ENCODE assay signal across 8 cellular contexts in the genomic region with DNA sequence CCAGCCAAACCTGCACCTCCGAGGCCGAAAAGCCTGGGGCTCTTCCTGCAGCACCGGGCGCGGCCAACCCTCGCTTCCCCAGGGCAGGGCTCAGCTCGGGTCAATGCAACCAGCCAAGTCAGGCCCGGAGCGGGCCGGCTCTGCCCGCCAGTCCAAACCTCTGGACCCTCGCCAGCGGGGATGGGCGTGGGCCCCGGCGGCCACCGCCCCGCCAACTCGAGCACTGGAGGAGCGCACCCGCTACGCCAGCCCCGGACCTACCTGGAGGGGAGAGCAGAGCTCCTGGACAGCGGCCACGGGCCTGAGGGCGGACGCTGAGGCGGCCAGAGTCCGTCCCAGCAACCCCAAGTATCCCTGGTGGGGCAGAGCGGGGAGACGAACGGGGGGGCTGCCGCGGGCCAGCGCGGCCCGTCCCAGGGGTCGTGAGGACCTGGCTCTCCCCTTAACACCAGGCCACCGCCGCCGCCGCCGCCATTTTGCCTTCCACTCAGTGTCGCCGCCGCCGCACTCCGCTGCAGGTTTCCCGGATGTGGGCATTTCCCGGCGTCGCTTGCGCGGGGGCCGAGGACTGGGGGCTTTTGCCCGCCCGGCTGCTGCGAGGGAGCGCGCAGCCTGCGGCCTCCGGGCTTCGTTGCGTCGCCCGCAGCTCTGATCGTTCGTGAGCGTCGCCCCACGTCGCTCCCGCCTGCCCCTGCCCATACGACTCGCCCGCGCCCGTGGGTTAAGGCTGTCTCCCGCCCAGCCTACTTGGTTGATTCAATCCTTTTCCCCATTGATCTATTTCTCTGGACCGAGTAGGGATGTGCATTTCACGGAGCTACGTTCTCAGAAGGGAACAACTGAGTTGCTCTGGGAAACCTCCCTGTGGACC. TPM values are rescaled to one million over a fixed set of nuclear protein-coding genes. Genes with fewer than 3 reads are reported as not detected.
DNase-seq lines count a peak whose midpoint lies in the region; ATAC-seq, FAIRE-seq and TF ChIP-seq lines count a peak whose summit lies in the region.

TSS of gene LATS1 (minus strand) at position 514 of the 871 bp plus-strand sequence. CDS start 15,975 bp downstream, outside the sequence.

- DNase-seq in BE2C (peak; percentile 92), GM19239 (ENCODE audit: insufficient read length, low spot score) (peak; percentile 80), NCI-H524 treated with DMSO at 0.1 percent for 48 hours (lab: John Stamatoyannopoulos, UW) (peak; percentile 42)
- peak; percentile 87 to 88 for DNase-seq in activated CD4-positive, alpha-beta T cell treated with anti-CD3 and anti-CD28 coated beads for 4 hours
- peak; percentile 87 to 88 for DNase-seq in stimulated activated CD4-positive, alpha-beta T cell treated with anti-CD3 and anti-CD28 coated beads, Interleukin-1b, Interleukin-23, amount 100 ng/mL, for 4 hours (ENCODE audit: low read depth in 2 of 2)

- no peaks in the 10 kb centered on the region for H3K4me1 ChIP-seq in BE2C

- peak; percentile 80 for ATAC-seq in HG03442 (IDR thresholded peaks at IDR 0.05; ENCODE audit: unreplicated experiment)

- H3K27ac ChIP-seq in cingulate gyrus (ENCODE audit: low read depth, low read length) = peak within 1 kb of the TSS; percentile 97
- H3K27ac ChIP-seq in layer of hippocampus (ENCODE audit: low read depth, low read length) = peak within 1 kb of the TSS; percentile 98

- peak; percentile 59 for FAIRE-seq in GM19239 (lab: Jason Lieb, UNC)

- H3K27me3 ChIP-seq in BE2C (no peaks in the 10 kb centered on the region), layer of hippocampus (ENCODE audit: control insufficient read depth, insufficient read depth, low read length) (no peaks in the 10 kb centered on the region)

- TF ChIP-seq CTCF in BE2C (IDR thresholded peaks at IDR 0.05; ENCODE audit: low read depth, low read length) = no peak

- H3K36me3 ChIP-seq in BE2C = peaks cover under 1% of the 10 kb centered on the region; the same call in 1 of the 2 replicates

- H3K9me3 ChIP-seq in BE2C = no peaks in the 10 kb centered on the region

- H3K4me3 ChIP-seq in BE2C (ENCODE audit: low read depth, low read length) = peak within 1 kb of the TSS; percentile 85

RNA-seq across cellular contexts. Expression of gene LATS1, which starts in this region (rescaled TPM):
- polyA plus RNA-seq in BE2C (2012; ENCODE audit: insufficient read depth, insufficient read length, low read depth) = 21.4 TPM

Comparison
In these comparisons a context has a peak if more than half of its experiments do, and no peak if none do; other contexts are left out.
1. Peak in every context shown above with its lines: DNase-seq, ATAC-seq, H3K4me3 ChIP-seq and H3K27ac ChIP-seq.
2. DNase-seq: peak in every context shown above with its lines; median percentile 92 in BE2C; 88 in activated CD4-positive, alpha-beta T cell treated with anti-CD3 and anti-CD28 coated beads for 4 hours; 88 in stimulated activated CD4-positive, alpha-beta T cell treated with anti-CD3 and anti-CD28 coated beads, Interleukin-1b, Interleukin-23, amount 100 ng/mL, for 4 hours; 80 in GM19239; 42 in NCI-H524 treated with DMSO at 0.1 percent for 48 hours.